Comparison of ENCODE assay signal across 11 cellular contexts in the genomic region with DNA sequence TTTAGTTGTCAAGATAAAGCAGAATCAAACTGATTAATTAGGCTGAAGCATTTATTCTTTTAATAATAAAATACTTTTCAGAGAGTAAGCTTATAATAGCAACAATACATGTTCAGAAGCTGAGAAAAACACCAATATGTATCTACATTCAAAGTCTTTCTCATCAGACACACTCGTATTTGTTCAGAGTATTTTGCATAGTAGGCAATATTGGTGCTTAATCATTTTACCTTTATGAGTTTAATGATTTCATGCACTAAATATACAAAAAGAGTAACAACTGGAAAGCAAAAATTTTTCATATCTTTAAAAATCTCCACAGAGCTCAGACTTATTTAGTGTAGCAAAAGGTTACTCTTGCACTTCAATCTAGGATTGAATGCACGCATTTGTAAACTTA.
"Had no signal": no experiment of that assay in that cellular context is flagged by ENCODE, and none has a peak within 500 bp of the region (broad histone marks: within the 10 kb centered on the region; RNA-seq: fewer than 3 reads in every experiment).

No MANE protein-coding gene starts in this region.

- H3K9ac ChIP-seq: GM23248 had no signal

- DNase-seq: GM23248, GOT3, H7, H9, HCEC 1CT, HFFc6 had no signal

- H3K27ac ChIP-seq: GM23248 had no signal

- H3K4me1 ChIP-seq: HAP-1 had no signal

- H3K4me3 ChIP-seq: GM23248, GM23338, HAP-1 had no signal

- H3K9me3 ChIP-seq: HAP-1 had no signal

- ATAC-seq: GM23338, HCT116 had no signal

- H3K36me3 ChIP-seq: HAP-1 had no signal

- H2AFZ ChIP-seq: GM23248, GM23338 had no signal

- FAIRE-seq: H1, H54 had no signal

- H3K4me2 ChIP-seq: GM23338 had no signal
